Comparison of ENCODE assay signal across 18 cellular contexts in the genomic region with DNA sequence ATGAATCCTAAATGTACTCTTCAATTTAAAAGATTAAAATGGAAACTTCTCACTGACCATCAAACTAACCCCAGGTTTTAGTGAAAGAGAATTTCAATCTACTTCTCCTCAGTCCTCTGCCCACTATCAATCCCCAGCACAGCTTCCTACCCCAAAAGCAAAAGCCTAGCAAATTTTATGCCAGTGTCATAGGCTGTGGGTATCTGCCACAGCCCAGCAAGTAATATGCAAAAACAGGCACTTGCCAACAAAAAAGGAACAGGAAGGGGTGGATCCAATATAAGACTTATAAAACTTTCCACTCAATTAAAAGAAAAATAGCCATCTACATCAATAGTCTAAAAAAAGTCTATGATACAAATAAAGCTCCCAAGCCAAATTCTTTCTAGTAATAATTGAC. TPM values are rescaled to one million over a fixed set of nuclear protein-coding genes. Genes with fewer than 3 reads are reported as not detected.
DNase-seq lines count a peak whose midpoint lies in the region; ATAC-seq and TF ChIP-seq lines count a peak whose summit lies in the region.
"Had no signal": no experiment of that assay in that cellular context is flagged by ENCODE, and none has a peak within 500 bp of the region (broad histone marks: within the 10 kb centered on the region; RNA-seq: fewer than 3 reads in every experiment).

No MANE protein-coding gene starts in this region.

- H3K27me3 ChIP-seq in A673 (replicated peaks; ENCODE audit: insufficient read depth, low read depth, low read length, poor library complexity) = no peaks in the 10 kb centered on the region
- no peaks in the 10 kb centered on the region for H3K27me3 ChIP-seq in CD4-positive, CD25-positive, alpha-beta regulatory T cell (ENCODE audit: control insufficient read depth, insufficient read depth, low read length)

- POLR2A ChIA-PET in A673 (lab: Charles Lee; ENCODE audit: low non-redundant PET) = no interaction called here
- POLR2A ChIA-PET in activated B cell treated with CpG ODN at 0.5 μM for 24 hours (lab: Charles Lee) = interaction anchor here (0.6 to 1.5 kb wide), 2 partner anchors 16 to 22 kb away, joined by 3 to 11 read pairs; a partner anchor contains a TSS

- H3K9me3 Mint-ChIP-seq in CD4-positive, CD25-positive, alpha-beta regulatory T cell = peaks cover 0 to 4% (median 0%) of the 10 kb centered on the region in 7 donors
- no peaks in the 10 kb centered on the region for H3K9me3 Mint-ChIP-seq in activated B cell treated with CpG ODN at 0.5 μM for 24 hours
- no peaks in the 10 kb centered on the region for H3K9me3 Mint-ChIP-seq in memory B cell

- H3K4me1 ChIP-seq in A673 (ENCODE audit: insufficient read depth, low read length, poor library complexity, severe bottlenecking) = peaks cover 13% of the 10 kb centered on the region
- H3K4me1 ChIP-seq in CD4-positive, CD25-positive, alpha-beta regulatory T cell (ENCODE audit: control insufficient read depth, insufficient read depth, low read length, poor library complexity, severe bottlenecking) = peaks cover 11% of the 10 kb centered on the region

- no peaks in the 10 kb centered on the region for H3K27me3 Mint-ChIP-seq in CD4-positive, CD25-positive, alpha-beta regulatory T cell
- no peaks in the 10 kb centered on the region for H3K27me3 Mint-ChIP-seq in activated B cell treated with CpG ODN at 0.5 μM for 24 hours
- H3K27me3 Mint-ChIP-seq in memory B cell = no peaks in the 10 kb centered on the region

- CTCF ChIA-PET in A673 (lab: Charles Lee) = no interaction called here
- CTCF ChIA-PET in activated B cell treated with CpG ODN at 0.5 μM for 24 hours (lab: Charles Lee) = no interaction called here

- no peak overlapping the region for H3K27ac ChIP-seq in A673 (ENCODE audit: low read depth, low read length, poor library complexity, severe bottlenecking)
- no peak overlapping the region for H3K27ac ChIP-seq in CD4-positive, CD25-positive, alpha-beta regulatory T cell (ENCODE audit: insufficient read depth, low read length, poor library complexity, severe bottlenecking)

- BruUV-seq in A673 (replicated peaks; lab: Mats Ljungman, UMichigan) = no TSS peak

- H3K36me3 ChIP-seq in A673 (ENCODE audit: insufficient read depth, low read length, poor library complexity, severe bottlenecking) = no peaks in the 10 kb centered on the region
- peaks cover 2% of the 10 kb centered on the region for H3K36me3 ChIP-seq in CD4-positive, CD25-positive, alpha-beta regulatory T cell (ENCODE audit: control insufficient read depth, insufficient read depth, low read length)

- peak; percentile 38 for DNase-seq in A673 (ENCODE audit: low spot score)
- peak in 1 of 3 donors; percentile 48 for DNase-seq in CD4-positive, CD25-positive, alpha-beta regulatory T cell
- no peak for DNase-seq in activated B cell treated with CpG ODN at 0.5 μM for 24 hours
- no peak for DNase-seq in memory B cell (ENCODE audit: low spot score in 2 of 2)
- DNase-seq in DMS79 (lab: John Stamatoyannopoulos, UW) = no peak
- no peak for DNase-seq in glomerular visceral epithelial cell (ENCODE audit: extremely low spot score)
- DNase-seq in A172 (ENCODE audit: low spot score) = no peak
- DNase-seq: activated CD4-positive, alpha-beta T cell treated with anti-CD3 and anti-CD28 coated beads for 1 hour; activated gamma-delta T cell; kidney; mucosa of descending colon; NCI-H2081; NCI-H526; SW 1271; trophoblast cell had no signal

- no peaks in the 10 kb centered on the region for H3K9me3 ChIP-seq in A673 (ENCODE audit: low read depth, low read length, poor library complexity, severe bottlenecking)
- H3K9me3 ChIP-seq in CD4-positive, CD25-positive, alpha-beta regulatory T cell (ENCODE audit: control insufficient read depth in 2 of 2, low read length in 2 of 2) = no peaks in the 10 kb centered on the region
- H3K9me3 ChIP-seq: mucosa of descending colon had no signal

- peak in 1 of 2 donors; percentile 42 for ATAC-seq in CD4-positive, CD25-positive, alpha-beta regulatory T cell (ENCODE audit: low read depth in 2 of 2)
- ATAC-seq in activated B cell treated with CpG ODN at 0.5 μM for 24 hours (ENCODE audit: low read depth) (peak; percentile 82), memory B cell (ENCODE audit: low read depth) (peak; percentile 95), GM21367 (IDR thresholded peaks at IDR 0.05; ENCODE audit: unreplicated experiment) (no peak)
- ATAC-seq: mucosa of descending colon, Panc1 had no signal

- peaks cover 36 to 69% (median 49%) of the 10 kb centered on the region in 4 donors for H3K4me1 Mint-ChIP-seq in CD4-positive, CD25-positive, alpha-beta regulatory T cell
- H3K4me1 Mint-ChIP-seq in activated B cell treated with CpG ODN at 0.5 μM for 24 hours = peaks cover 58% of the 10 kb centered on the region
- peaks cover 19% of the 10 kb centered on the region for H3K4me1 Mint-ChIP-seq in memory B cell

- intact Hi-C loops in A673 (cut with micrococcal nuclease; ENCODE audit: unreplicated experiment) = no loop called here
- intact Hi-C loops in activated B cell treated with CpG ODN at 0.5 μM for 24 hours (cut with micrococcal nuclease) = loop anchor here (1.0 to 5.0 kb wide), 4 partner anchors 8 to 37 kb away; a partner anchor contains a TSS

- TF ChIP-seq CTCF in A673 (conservative IDR thresholded peaks at IDR 0.05; ENCODE audit: low read depth, low read length) = no peak
- TF ChIP-seq CTCF in activated B cell treated with CpG ODN at 0.5 μM for 24 hours (IDR thresholded peaks at IDR 0.05) = no peak

- H3K4me3 ChIP-seq in A673 (ENCODE audit: low read depth, low read length, poor library complexity, severe bottlenecking) = no peak overlapping the region
- no peak overlapping the region for H3K4me3 ChIP-seq in CD4-positive, CD25-positive, alpha-beta regulatory T cell (ENCODE audit: low read depth, low read length)
- H3K4me3 ChIP-seq: mucosa of descending colon had no signal

- H3K4me3 Mint-ChIP-seq in CD4-positive, CD25-positive, alpha-beta regulatory T cell = peak overlapping the region in 3 of 4 donors; percentile 19 to 61 (median 47)
- H3K4me3 Mint-ChIP-seq in activated B cell treated with CpG ODN at 0.5 μM for 24 hours = peak overlapping the region; percentile 52
- H3K4me3 Mint-ChIP-seq in memory B cell = peak overlapping the region; percentile 31
- H3K4me3 Mint-ChIP-seq: CD14-positive monocyte had no signal

- H3K27ac Mint-ChIP-seq in CD4-positive, CD25-positive, alpha-beta regulatory T cell = peak overlapping the region in 2 of 3 donors; percentile 80 to 84
- peak overlapping the region; percentile 82 for H3K27ac Mint-ChIP-seq in activated B cell treated with CpG ODN at 0.5 μM for 24 hours
- no peak overlapping the region for H3K27ac Mint-ChIP-seq in memory B cell

- peaks cover 21% of the 10 kb centered on the region for H3K36me3 Mint-ChIP-seq in CD4-positive, CD25-positive, alpha-beta regulatory T cell
- H3K36me3 Mint-ChIP-seq in activated B cell treated with CpG ODN at 0.5 μM for 24 hours (ENCODE audit: low read depth) (peaks cover 32% of the 10 kb centered on the region), memory B cell (peaks cover 9% of the 10 kb centered on the region)

RNA-seq across cellular contexts. Expression of a gene that starts 22.3 kb away (rescaled TPM):
- 34.7 and 35.8 TPM in 2 replicates for total RNA-seq in A673 (2021)
- total RNA-seq in CD4-positive, CD25-positive, alpha-beta regulatory T cell = 42.7 TPM
- polyA plus RNA-seq in CD4-positive, CD25-positive, alpha-beta regulatory T cell = 10 to 100 TPM; 24.5 to 27.5 (median 25.4) TPM
- total RNA-seq in activated B cell treated with CpG ODN at 0.5 μM for 24 hours = 62.7 and 72.9 TPM in 2 replicates
- total RNA-seq in A172 (2014; rRNA removed; shearing (Covaris generic)) = 24.8 and 31.2 TPM in 2 replicates
